ENCODE assay signal across 10 cellular contexts in the genomic region with DNA sequence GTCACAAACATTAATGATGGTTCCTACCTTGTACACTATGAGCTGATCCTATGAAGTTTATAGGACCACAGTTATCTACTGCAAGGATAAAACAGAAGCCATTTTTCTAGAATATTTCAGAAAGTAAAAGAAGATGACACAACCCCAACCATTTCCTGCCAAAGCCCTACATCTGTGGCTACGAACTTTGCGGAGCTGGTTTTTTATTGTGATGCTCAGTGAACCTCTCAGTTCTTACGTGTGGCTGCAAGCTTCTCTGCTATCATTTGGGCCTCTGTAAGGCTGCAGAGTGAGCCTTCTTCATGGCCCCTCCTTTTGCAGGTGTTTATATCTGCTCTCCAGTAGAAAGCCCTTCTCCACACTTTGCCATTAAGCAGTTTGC.
DNase-seq lines count a peak whose midpoint lies in the region.
"Had no signal": no experiment of that assay in that cellular context is flagged by ENCODE, and none has a peak within 500 bp of the region (broad histone marks: within the 10 kb centered on the region; RNA-seq: fewer than 3 reads in every experiment).

No MANE protein-coding gene starts in this region.

- H3K4me1 Mint-ChIP-seq in stimulated activated naive CD8-positive, alpha-beta T cell treated with anti-CD3 and anti-CD28 coated beads, Interleukin-15, Interleukin-2, amounts not matched to agents 100 ng/mL and 50 ng/mL, for 24 hours (ENCODE audit: low read depth): peaks cover 100% of the 10 kb centered on the region

- in situ Hi-C loops in KBM-7 (cut with MboI; ENCODE audit: low pct_unique_long_range_greater_than_20kb, low sequenced_read_pairs): no loop called here

- peak overlapping the region; percentile 61 for H3K4me3 Mint-ChIP-seq in stimulated activated naive CD8-positive, alpha-beta T cell treated with anti-CD3 and anti-CD28 coated beads, Interleukin-15, Interleukin-2, amounts not matched to agents 100 ng/mL and 50 ng/mL, for 24 hours
- H3K4me3 Mint-ChIP-seq: nephron had no signal

- peak; percentile 36 for DNase-seq in activated CD8-positive, alpha-beta memory T cell treated with anti-CD3 and anti-CD28 coated beads, Interleukin-2, amount 50 U/mL, for 1 hour (ENCODE audit: extremely low read depth)
- DNase-seq in activated CD8-positive, alpha-beta memory T cell treated with anti-CD3 and anti-CD28 coated beads for 24 hours: no peak
- DNase-seq in KBM-7 (peak; percentile 47), LoVo (ENCODE audit: low spot score) (no peak), GDM1 (lab: John Stamatoyannopoulos, UW) (no peak), HK-2 (ENCODE audit: unreplicated experiment) (no peak)
- DNase-seq in activated naive CD4-positive, alpha-beta T cell treated with Interleukin-2 at 50 U/mL for 16 hours: peak; percentile 56
- DNase-seq: SHP77 treated with DMSO at 0.1 percent for 48 hours had no signal

- H3K36me3 Mint-ChIP-seq in stimulated activated naive CD8-positive, alpha-beta T cell treated with anti-CD3 and anti-CD28 coated beads, Interleukin-15, Interleukin-2, amounts not matched to agents 100 ng/mL and 50 ng/mL, for 24 hours (ENCODE audit: low read depth): no peaks in the 10 kb centered on the region

- H3K27me3 Mint-ChIP-seq in stimulated activated naive CD8-positive, alpha-beta T cell treated with anti-CD3 and anti-CD28 coated beads, Interleukin-15, Interleukin-2, amounts not matched to agents 100 ng/mL and 50 ng/mL, for 24 hours: no peaks in the 10 kb centered on the region

- H3K27ac Mint-ChIP-seq in stimulated activated naive CD8-positive, alpha-beta T cell treated with anti-CD3 and anti-CD28 coated beads, Interleukin-15, Interleukin-2, amounts not matched to agents 100 ng/mL and 50 ng/mL, for 24 hours: peak overlapping the region; percentile 75
- H3K27ac Mint-ChIP-seq: nephron had no signal

- no peaks in the 10 kb centered on the region for H3K9me3 Mint-ChIP-seq in stimulated activated naive CD8-positive, alpha-beta T cell treated with anti-CD3 and anti-CD28 coated beads, Interleukin-15, Interleukin-2, amounts not matched to agents 100 ng/mL and 50 ng/mL, for 24 hours
- H3K9me3 Mint-ChIP-seq: nephron had no signal

Comparison
In these comparisons a context has a peak if more than half of its experiments do, and no peak if none do; other contexts are left out.
1. DNase-seq: peak in activated CD8-positive, alpha-beta memory T cell treated with anti-CD3 and anti-CD28 coated beads, Interleukin-2, amount 50 U/mL, for 1 hour (single experiment), KBM-7 (single experiment) and activated naive CD4-positive, alpha-beta T cell treated with Interleukin-2 at 50 U/mL for 16 hours (single experiment); none in activated CD8-positive, alpha-beta memory T cell treated with anti-CD3 and anti-CD28 coated beads for 24 hours (single experiment), LoVo (single experiment), GDM1 (single experiment) and HK-2 (single experiment).